Comparison of ENCODE assay signal across 15 cellular contexts in genomic region chr1:89254658-89255287, GRCh38. TPM values are rescaled to one million over a fixed set of nuclear protein-coding genes. Genes with fewer than 3 reads are reported as not detected.
A peak's percentile ranks its signal among the peaks of the same experiment; 100 is the strongest.
DNase-seq lines count a peak whose midpoint lies in the region; ATAC-seq and TF ChIP-seq lines count a peak whose summit lies in the region.
"Had no signal": no experiment of that assay in that cellular context is flagged by ENCODE, and none has a peak within 500 bp of the region (broad histone marks: within the 10 kb centered on the region; RNA-seq: fewer than 3 reads in every experiment).

No MANE protein-coding gene starts in this region.

- TF ChIP-seq CTCF in left lung (IDR thresholded peaks at IDR 0.05) = no peak

- H3K9me3 ChIP-seq in naive thymus-derived CD4-positive, alpha-beta T cell (ENCODE audit: control insufficient read depth in 2 of 3, low read length in 3 of 3) = no peaks in the 10 kb centered on the region
- H3K9me3 ChIP-seq in left lung = peaks cover 0 to 8% of the 10 kb centered on the region in 2 donors
- H3K9me3 ChIP-seq: psoas muscle, uterus had no signal

- no peak for ATAC-seq in naive thymus-derived CD4-positive, alpha-beta T cell
- ATAC-seq in left lung = no peak
- no peak for ATAC-seq in HG03135 (IDR thresholded peaks at IDR 0.05; ENCODE audit: unreplicated experiment)
- ATAC-seq: Panc1; psoas muscle; stimulated activated memory B cell treated with anti-CD40 and anti-IgM and Interleukin-4, amounts not matched to agents 10 μg/mL and 1 μg/mL and 100 μg/mL, for 72 hours had no signal

- H3K4me1 Mint-ChIP-seq in activated CD4-positive, alpha-beta T cell treated with anti-CD3 and anti-CD28 coated beads, Interleukin-2, amount 10 ng/mL, durations not matched to agents 24 days and 14 days = peaks cover 56% of the 10 kb centered on the region
- peaks cover 23 to 68% (median 43%) of the 10 kb centered on the region in 7 donors for H3K4me1 Mint-ChIP-seq in naive thymus-derived CD4-positive, alpha-beta T cell

- H3K27ac Mint-ChIP-seq in activated CD4-positive, alpha-beta T cell treated with anti-CD3 and anti-CD28 coated beads, Interleukin-2, amount 10 ng/mL, durations not matched to agents 24 days and 14 days = peak overlapping the region; percentile 43
- peak overlapping the region in 8 of 9 donors; percentile 13 to 44 (median 30) for H3K27ac Mint-ChIP-seq in naive thymus-derived CD4-positive, alpha-beta T cell
- H3K27ac Mint-ChIP-seq: stimulated activated memory B cell treated with anti-CD40 and anti-IgM and Interleukin-4, amounts not matched to agents 10 μg/mL and 1 μg/mL and 100 μg/mL, for 72 hours had no signal

- H3K9me3 Mint-ChIP-seq in activated CD4-positive, alpha-beta T cell treated with anti-CD3 and anti-CD28 coated beads, Interleukin-2, amount 10 ng/mL, durations not matched to agents 24 days and 14 days = peaks cover 31% of the 10 kb centered on the region
- peaks cover 2 to 36% (median 11%) of the 10 kb centered on the region in 11 donors for H3K9me3 Mint-ChIP-seq in naive thymus-derived CD4-positive, alpha-beta T cell

- H3K27me3 ChIP-seq in naive thymus-derived CD4-positive, alpha-beta T cell (ENCODE audit: control insufficient read depth in 2 of 2, insufficient read depth in 2 of 2, low read length in 2 of 2) = no peaks in the 10 kb centered on the region
- no peaks in the 10 kb centered on the region for H3K27me3 ChIP-seq in left lung
- H3K27me3 ChIP-seq: uterus had no signal

- H3K36me3 ChIP-seq in naive thymus-derived CD4-positive, alpha-beta T cell (ENCODE audit: control insufficient read depth in 2 of 3, insufficient read depth in 3 of 3, low read length in 3 of 3) = no peaks in the 10 kb centered on the region
- H3K36me3 ChIP-seq in left lung = no peaks in the 10 kb centered on the region
- H3K36me3 ChIP-seq: uterus had no signal

- peaks cover 79% of the 10 kb centered on the region for H3K36me3 Mint-ChIP-seq in activated CD4-positive, alpha-beta T cell treated with anti-CD3 and anti-CD28 coated beads, Interleukin-2, amount 10 ng/mL, durations not matched to agents 24 days and 14 days (ENCODE audit: low read depth)
- H3K36me3 Mint-ChIP-seq in naive thymus-derived CD4-positive, alpha-beta T cell = peaks cover 4 to 79% (median 39%) of the 10 kb centered on the region in 5 donors

- H3K4me3 ChIP-seq in naive thymus-derived CD4-positive, alpha-beta T cell (ENCODE audit: low read length) = no peak overlapping the region
- no peak overlapping the region for H3K4me3 ChIP-seq in left lung
- H3K4me3 ChIP-seq: psoas muscle, uterus had no signal

- no peak overlapping the region for H3K27ac ChIP-seq in naive thymus-derived CD4-positive, alpha-beta T cell (ENCODE audit: low read depth, low read length)
- no peak overlapping the region for H3K27ac ChIP-seq in left lung
- H3K27ac ChIP-seq: psoas muscle, uterus had no signal

- DNase-seq in activated CD4-positive, alpha-beta T cell treated with anti-CD3 and anti-CD28 coated beads, Interleukin-2, amount 10 ng/mL, durations not matched to agents 24 days and 14 days = no peak
- DNase-seq in activated CD4-positive, alpha-beta T cell treated with anti-CD3 and anti-CD28 coated beads, Interleukin-2, amount 50 U/mL, for 1 hour = no peak
- peak; percentile 36 to 81 for DNase-seq in NCI-H2081 (lab: John Stamatoyannopoulos, UW)
- DNase-seq in SK-MEL-5 (ENCODE audit: low read depth, low spot score) = peak; percentile 70
- DNase-seq in naive thymus-derived CD4-positive, alpha-beta T cell = no peak
- DNase-seq in left lung = no peak
- no peak for DNase-seq in nucleus accumbens (lab: John Stamatoyannopoulos, UW)
- DNase-seq: activated CD4-positive, alpha-beta T cell treated with anti-CD3 and anti-CD28 coated beads, Interleukin-2, amount 50 U/mL, for 4 hours; activated effector memory CD4-positive, alpha-beta T cell treated with Interleukin-2 at 50 U/mL for 16 hours; psoas muscle; T-helper 2 cell; uterus had no signal

- POLR2A ChIA-PET in naive thymus-derived CD4-positive, alpha-beta T cell (lab: Charles Lee) = no interaction called here

- intact Hi-C loops in activated CD4-positive, alpha-beta T cell treated with anti-CD3 and anti-CD28 coated beads, Interleukin-2, amount 10 ng/mL, durations not matched to agents 24 days and 14 days (cut with micrococcal nuclease) = no loop called here
- intact Hi-C loops in naive thymus-derived CD4-positive, alpha-beta T cell (cut with micrococcal nuclease) = loop anchor here (5.0 kb wide), 2 partner anchors 57 to 203 kb away; partner anchors contain the start of gene GBP4 (in 1 of the 2)
- intact Hi-C loops in left lung (cut with DNase I) = no loop called here

- H3K4me1 ChIP-seq in naive thymus-derived CD4-positive, alpha-beta T cell (ENCODE audit: control insufficient read depth in 2 of 2, insufficient read depth in 2 of 2, low read length in 2 of 2) = peaks cover 24 to 26% of the 10 kb centered on the region in 2 donors
- H3K4me1 ChIP-seq in left lung = peaks cover 0 to 8% of the 10 kb centered on the region in 2 donors
- H3K4me1 ChIP-seq: psoas muscle, uterus had no signal

- no peaks in the 10 kb centered on the region for H3K27me3 Mint-ChIP-seq in activated CD4-positive, alpha-beta T cell treated with anti-CD3 and anti-CD28 coated beads, Interleukin-2, amount 10 ng/mL, durations not matched to agents 24 days and 14 days
- H3K27me3 Mint-ChIP-seq in naive thymus-derived CD4-positive, alpha-beta T cell = no peaks in the 10 kb centered on the region
- H3K27me3 Mint-ChIP-seq: stimulated activated memory B cell treated with anti-CD40 and anti-IgM and Interleukin-4, amounts not matched to agents 10 μg/mL and 1 μg/mL and 100 μg/mL, for 72 hours had no signal

- in situ Hi-C loops in SK-MEL-5 (cut with HindIII; ENCODE audit: low pct_unique_long_range_greater_than_20kb, low sequenced_read_pairs) = no loop called here

- CTCF ChIA-PET in naive thymus-derived CD4-positive, alpha-beta T cell (lab: Charles Lee) = no interaction called here

- no peak overlapping the region for H3K4me3 Mint-ChIP-seq in activated CD4-positive, alpha-beta T cell treated with anti-CD3 and anti-CD28 coated beads, Interleukin-2, amount 10 ng/mL, durations not matched to agents 24 days and 14 days
- no peak overlapping the region for H3K4me3 Mint-ChIP-seq in naive thymus-derived CD4-positive, alpha-beta T cell
- H3K4me3 Mint-ChIP-seq: stimulated activated memory B cell treated with anti-CD40 and anti-IgM and Interleukin-4, amounts not matched to agents 10 μg/mL and 1 μg/mL and 100 μg/mL, for 72 hours had no signal

RNA-seq across cellular contexts. Expression of gene GBP5, which starts 17.9 kb away (rescaled TPM):
- 107 and 110 TPM in 2 replicates for total RNA-seq in activated CD4-positive, alpha-beta T cell treated with anti-CD3 and anti-CD28 coated beads, Interleukin-2, amount 10 ng/mL, durations not matched to agents 24 days and 14 days
- total RNA-seq in SK-MEL-5 (2014; rRNA removed; shearing (Covaris generic)) = not detected in 2 replicates
- not detected in 2 replicates for polyA plus RNA-seq in SK-MEL-5 (2015; cell fraction: cytosol; rRNA removed)
- not detected in 2 replicates for polyA plus RNA-seq in SK-MEL-5 (2015; cell fraction: nucleus; rRNA removed)
- total RNA-seq in naive thymus-derived CD4-positive, alpha-beta T cell = 100 to 1,000 TPM in 2 of 5 experiments, 10 to 100 TPM in 3; 31.8 to 784 (median 53.6) TPM
- polyA plus RNA-seq in naive thymus-derived CD4-positive, alpha-beta T cell = 10 to 100 TPM; 30.0 to 42.1 TPM
- 10 to 100 TPM in 1 of 2 donors, 1 to 10 TPM in 1; 3.0 to 17.4 TPM for total RNA-seq in left lung

RNA-seq across cellular contexts. Expression of gene GBP4, which starts 56.0 kb away (rescaled TPM):
- 29.5 and 33.5 TPM in 2 replicates for total RNA-seq in activated CD4-positive, alpha-beta T cell treated with anti-CD3 and anti-CD28 coated beads, Interleukin-2, amount 10 ng/mL, durations not matched to agents 24 days and 14 days
- 0.03 TPM in 2 replicates for total RNA-seq in SK-MEL-5 (2014; rRNA removed; shearing (Covaris generic))
- polyA plus RNA-seq in SK-MEL-5 (2015; cell fraction: cytosol; rRNA removed) = 0.04 and 0.07 TPM in 2 replicates
- polyA plus RNA-seq in SK-MEL-5 (2015; cell fraction: nucleus; rRNA removed) = 0.07 and 0.14 TPM in 2 replicates
- 100 to 1,000 TPM in 1 of 5 experiments, 10 to 100 TPM in 4; 29.1 to 174 (median 37.4) TPM for total RNA-seq in naive thymus-derived CD4-positive, alpha-beta T cell
- 10 to 100 TPM; 36.4 to 49.3 TPM for polyA plus RNA-seq in naive thymus-derived CD4-positive, alpha-beta T cell
- 10 to 100 TPM; 13.4 to 30.3 TPM for total RNA-seq in left lung

Comparison
In these comparisons a context has a peak if more than half of its experiments do, and no peak if none do; other contexts are left out.
1. DNase-seq: peak in NCI-H2081 (2 of 2) and SK-MEL-5 (single experiment); none in activated CD4-positive, alpha-beta T cell treated with anti-CD3 and anti-CD28 coated beads, Interleukin-2, amount 10 ng/mL, durations not matched to agents 24 days and 14 days (single experiment), activated CD4-positive, alpha-beta T cell treated with anti-CD3 and anti-CD28 coated beads, Interleukin-2, amount 50 U/mL, for 1 hour (single experiment), naive thymus-derived CD4-positive, alpha-beta T cell (0 of 9), left lung (0 of 2) and nucleus accumbens (0 of 56).
2. RNA of gene GBP4, which starts 56.0 kb away (total RNA-seq): 29.1 to 174 TPM in naive thymus-derived CD4-positive, alpha-beta T cell, 13.4 to 30.3 TPM in left lung and 29.5 to 33.5 TPM in activated CD4-positive, alpha-beta T cell treated with anti-CD3 and anti-CD28 coated beads, Interleukin-2, amount 10 ng/mL, durations not matched to agents 24 days and 14 days; 0.03 TPM in SK-MEL-5; every median in the first group is over 10 times any median in the second.
3. intact Hi-C loops: an anchor here in naive thymus-derived CD4-positive, alpha-beta T cell (5.0 kb wide); none called in activated CD4-positive, alpha-beta T cell treated with anti-CD3 and anti-CD28 coated beads, Interleukin-2, amount 10 ng/mL, durations not matched to agents 24 days and 14 days and left lung.